In genomic region chr6:144159727-144160126, GRCh38 we compare ENCODE assay signal across 1 cellular context.
TF ChIP-seq lines count a peak whose summit lies in the region.

No MANE protein-coding gene starts in this region.

TF ChIP-seq in IMR-90, 13 proteins besides CTCF, POLR2A, EP300 and RAD21 (continued from another document):
- no peak for TF ChIP-seq RFX5 (IDR thresholded peaks at IDR 0.05; ENCODE audit: low read depth, low read length)
- TF ChIP-seq MXI1 (IDR thresholded peaks at IDR 0.05; ENCODE audit: borderline replicate concordance, low read depth, low read length) = no peak
- TF ChIP-seq MAFK (IDR thresholded peaks at IDR 0.05; ENCODE audit: low read depth, low read length) = no peak
- TF ChIP-seq MAZ (IDR thresholded peaks at IDR 0.05; ENCODE audit: borderline replicate concordance, low read depth, low read length) = no peak
- no peak for TF ChIP-seq CHD1 (IDR thresholded peaks at IDR 0.05; ENCODE audit: low read depth, low read length)
- no peak for TF ChIP-seq BHLHE40 (IDR thresholded peaks at IDR 0.05; ENCODE audit: low read depth, low read length)
- TF ChIP-seq USF2 (IDR thresholded peaks at IDR 0.05; ENCODE audit: low read depth, low read length) = no peak
- no peak for TF ChIP-seq FOS (IDR thresholded peaks at IDR 0.05; ENCODE audit: low read depth, low read length)
- no peak for TF ChIP-seq SMC3 (IDR thresholded peaks at IDR 0.05; ENCODE audit: low read depth, low read length)
- TF ChIP-seq CEBPB (IDR thresholded peaks at IDR 0.05; ENCODE audit: low read depth, low read length) = no peak
- TF ChIP-seq RCOR1 (IDR thresholded peaks at IDR 0.05; ENCODE audit: insufficient replicate concordance, low read length) = no peak
- TF ChIP-seq NFE2L2 (IDR thresholded peaks at IDR 0.05; ENCODE audit: low read depth, low read length) = no peak
